ENCODE assay signal across 8 cellular contexts in genomic region chr17:41930009-41930832, GRCh38. TPM values are rescaled to one million over a fixed set of nuclear protein-coding genes. Genes with fewer than 3 reads are reported as not detected.
DNase-seq lines count a peak whose midpoint lies in the region; ATAC-seq and TF ChIP-seq lines count a peak whose summit lies in the region.

TSS of gene ODAD4 (plus strand) at chr17:41930617. CDS start at chr17:41930724, 107 bp downstream.

- peak within 1 kb of the TSS; percentile 86 for H3K27ac ChIP-seq in hepatocyte

- no peaks in the 10 kb centered on the region for H3K36me3 ChIP-seq in hepatocyte (replicated peaks; ENCODE audit: insufficient read depth, low read depth)

- peaks cover 17% of the 10 kb centered on the region for H3K79me2 ChIP-seq in hepatocyte

- no peaks in the 10 kb centered on the region for H4K20me1 ChIP-seq in hepatocyte (ENCODE audit: insufficient read depth, poor library complexity, severe bottlenecking)

- H3K9me3 ChIP-seq in hepatocyte (ENCODE audit: low read depth) = no peaks in the 10 kb centered on the region

- peak; percentile 87 to 90 for DNase-seq in NCI-H1930 (lab: John Stamatoyannopoulos, UW)
- DNase-seq in T-helper 22 cell (ENCODE audit: low read depth) = peak; percentile 95
- peak; percentile 95 for DNase-seq in astrocyte of the cerebellum (ENCODE audit: low read depth)
- DNase-seq in hepatocyte (ENCODE audit: low spot score) = peak; percentile 98
- peak; percentile 95 for DNase-seq in renal cortical epithelial cell (ENCODE audit: low read depth)
- DNase-seq in cortex of kidney (lab: John Stamatoyannopoulos, UW) = no peak

- ATAC-seq in GM18502 (IDR thresholded peaks at IDR 0.05; ENCODE audit: poor library complexity, unreplicated experiment) = peak; percentile 95
- ATAC-seq in HG02970 (IDR thresholded peaks at IDR 0.05; ENCODE audit: low FRiP score, unreplicated experiment) = peak; percentile 88

- H2AFZ ChIP-seq in hepatocyte = peak within 1 kb of the TSS; percentile 72

- peak within 1 kb of the TSS; percentile 76 for H3K4me2 ChIP-seq in hepatocyte

- peak; percentile 56 for TF ChIP-seq CTCF in astrocyte of the cerebellum (IDR thresholded peaks at IDR 0.05; ENCODE audit: low read depth, low read length, missing control alignments)
- TF ChIP-seq CTCF in hepatocyte (IDR thresholded peaks at IDR 0.05; ENCODE audit: poor library complexity) = peak; percentile 37

- in situ Hi-C loops in astrocyte of the cerebellum (cut with HindIII; ENCODE audit: low sequenced_read_pairs) = no loop called here

- H3K27me3 ChIP-seq in hepatocyte = no peaks in the 10 kb centered on the region

- WGBS in hepatocyte (ENCODE audit: low lambda C conversion rate, missing lambda C conversion rate) = 3% methylated on average over 43 of the region's 43 CpGs

- no peaks in the 10 kb centered on the region for H3K9me2 ChIP-seq in hepatocyte (replicated peaks; ENCODE audit: insufficient read depth)

- H3K4me1 ChIP-seq in hepatocyte (ENCODE audit: insufficient read depth) = no peaks in the 10 kb centered on the region

- H3K4me3 ChIP-seq in astrocyte of the cerebellum (ENCODE audit: low read depth, low read length) (peak within 1 kb of the TSS; percentile 59), hepatocyte (peak within 1 kb of the TSS; percentile 17)

RNA-seq across cellular contexts. Expression of gene ODAD4, which starts in this region (rescaled TPM):
- 0.52 and 0.53 TPM in 2 replicates for total RNA-seq in hepatocyte
- 0.75 and 0.76 TPM in 2 replicates for polyA plus RNA-seq in hepatocyte
- total RNA-seq in renal cortical epithelial cell = 0.35 and 2.2 TPM in 2 replicates

Comparison
In these comparisons a context has a peak if more than half of its experiments do, and no peak if none do; other contexts are left out.
1. Peak in DNase-seq, H3K4me3 ChIP-seq, H3K27ac ChIP-seq and H3K4me2 ChIP-seq in hepatocyte; RNA of the gene not detected or under 1 TPM.